12 cellular contexts compared by ENCODE assay signal in the genomic region with DNA sequence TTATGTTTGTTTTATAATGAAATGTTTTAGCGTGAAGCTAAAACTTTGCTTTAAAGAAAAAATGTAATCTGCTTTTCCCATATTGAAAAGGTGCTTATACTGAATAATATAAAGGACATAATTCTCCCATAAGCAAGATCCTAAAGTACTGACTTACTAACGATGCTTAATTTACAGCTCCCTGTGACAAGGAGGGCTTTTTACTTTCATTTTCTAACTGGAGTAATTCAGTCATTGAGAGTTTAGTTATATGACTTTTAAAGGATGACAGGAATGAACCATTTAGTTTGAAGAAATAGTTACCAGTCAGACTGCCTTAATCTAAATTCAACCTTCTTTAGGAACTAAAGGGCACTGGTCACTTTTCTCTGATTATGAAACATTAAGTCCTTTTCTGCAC. TPM values are rescaled to one million over a fixed set of nuclear protein-coding genes. Genes with fewer than 3 reads are reported as not detected.
DNase-seq lines count a peak whose midpoint lies in the region; ATAC-seq, FAIRE-seq and TF ChIP-seq lines count a peak whose summit lies in the region.
"Had no signal": no experiment of that assay in that cellular context is flagged by ENCODE, and none has a peak within 500 bp of the region (broad histone marks: within the 10 kb centered on the region; RNA-seq: fewer than 3 reads in every experiment).

No MANE protein-coding gene starts in this region.

- no peak for ATAC-seq in GM19452 (IDR thresholded peaks at IDR 0.05; ENCODE audit: unreplicated experiment)
- ATAC-seq: HepG2 had no signal

- DNase-seq in GM10266 (ENCODE audit: extremely low spot score) (peak; percentile 8), H54 (ENCODE audit: insufficient read length, low spot score) (no peak), kidney tubule cell (ENCODE audit: low spot score) (peak; percentile 14), retina (no peak)
- no peak for DNase-seq in activated CD4-positive, alpha-beta memory T cell treated with anti-CD3 and anti-CD28 coated beads, Interleukin-2, amount 10 ng/mL, durations not matched to agents 7 days and 5 days
- DNase-seq in stimulated activated CD4-positive, alpha-beta T cell treated with anti-CD3 and anti-CD28 coated beads, Interleukin-4, amount 100 ng/mL, for 4 hours, result no peak
- DNase-seq: NCI-H446 treated with DMSO at 0.1 percent for 48 hours; stimulated activated CD4-positive, alpha-beta T cell treated with anti-CD3 and anti-CD28 coated beads, Interleukin-4, amount 100 ng/mL, for 24 hours had no signal

- POLR2A ChIA-PET in activated CD4-positive, alpha-beta memory T cell treated with anti-CD3 and anti-CD28 coated beads, Interleukin-2, amount 10 ng/mL, durations not matched to agents 7 days and 5 days (lab: Charles Lee), result no interaction called here

- peak; percentile 65 for FAIRE-seq in H54 (lab: Jason Lieb, UNC)
- FAIRE-seq: G401.6, HepG2 had no signal

- TF ChIP-seq CTCF in GM10266 (IDR thresholded peaks at IDR 0.05; ENCODE audit: control insufficient read depth, insufficient read depth, low read depth, missing control alignments), result no peak

- H3K4me1 Mint-ChIP-seq in T-helper 1 cell treated with Interleukin-12 subunit alpha and Interleukin-12 subunit beta and Interleukin-4 antibody, amounts not matched to agents 30 μg/mL and 1 μg/mL, for 36 hours (ENCODE audit: low read depth), result peaks cover 10% of the 10 kb centered on the region
- peaks cover 7% of the 10 kb centered on the region for H3K4me1 Mint-ChIP-seq in activated CD4-positive, alpha-beta memory T cell treated with anti-CD3 and anti-CD28 coated beads, Interleukin-2, amount 10 ng/mL, durations not matched to agents 7 days and 5 days

- peak overlapping the region; percentile 33 for H3K4me3 Mint-ChIP-seq in T-helper 1 cell treated with Interleukin-12 subunit alpha and Interleukin-12 subunit beta and Interleukin-4 antibody, amounts not matched to agents 30 μg/mL and 1 μg/mL, for 36 hours
- H3K4me3 Mint-ChIP-seq in activated CD4-positive, alpha-beta memory T cell treated with anti-CD3 and anti-CD28 coated beads, Interleukin-2, amount 10 ng/mL, durations not matched to agents 7 days and 5 days, result no peak overlapping the region

- H3K36me3 Mint-ChIP-seq in T-helper 1 cell treated with Interleukin-12 subunit alpha and Interleukin-12 subunit beta and Interleukin-4 antibody, amounts not matched to agents 30 μg/mL and 1 μg/mL, for 36 hours (ENCODE audit: low read depth), result no peaks in the 10 kb centered on the region
- no peaks in the 10 kb centered on the region for H3K36me3 Mint-ChIP-seq in activated CD4-positive, alpha-beta memory T cell treated with anti-CD3 and anti-CD28 coated beads, Interleukin-2, amount 10 ng/mL, durations not matched to agents 7 days and 5 days (ENCODE audit: low read depth)

- no peaks in the 10 kb centered on the region for H3K9me3 Mint-ChIP-seq in T-helper 1 cell treated with Interleukin-12 subunit alpha and Interleukin-12 subunit beta and Interleukin-4 antibody, amounts not matched to agents 30 μg/mL and 1 μg/mL, for 36 hours
- H3K9me3 Mint-ChIP-seq in activated CD4-positive, alpha-beta memory T cell treated with anti-CD3 and anti-CD28 coated beads, Interleukin-2, amount 10 ng/mL, durations not matched to agents 7 days and 5 days, result no peaks in the 10 kb centered on the region

- H3K27ac Mint-ChIP-seq in T-helper 1 cell treated with Interleukin-12 subunit alpha and Interleukin-12 subunit beta and Interleukin-4 antibody, amounts not matched to agents 30 μg/mL and 1 μg/mL, for 36 hours, result no peak overlapping the region
- no peak overlapping the region for H3K27ac Mint-ChIP-seq in activated CD4-positive, alpha-beta memory T cell treated with anti-CD3 and anti-CD28 coated beads, Interleukin-2, amount 10 ng/mL, durations not matched to agents 7 days and 5 days

- CTCF ChIA-PET in activated CD4-positive, alpha-beta memory T cell treated with anti-CD3 and anti-CD28 coated beads, Interleukin-2, amount 10 ng/mL, durations not matched to agents 7 days and 5 days (lab: Charles Lee), result interaction anchor here (1.1 kb wide), 1 partner anchor 187 kb away, joined by 4 read pairs; no protein-coding TSS in a partner anchor

- no peak for TF ChIP-seq POLR2A in H54 (IDR thresholded peaks at IDR 0.05; ENCODE audit: low read depth, low read length)

- no peaks in the 10 kb centered on the region for H3K27me3 Mint-ChIP-seq in T-helper 1 cell treated with Interleukin-12 subunit alpha and Interleukin-12 subunit beta and Interleukin-4 antibody, amounts not matched to agents 30 μg/mL and 1 μg/mL, for 36 hours (ENCODE audit: low read depth)
- peaks cover 2% of the 10 kb centered on the region for H3K27me3 Mint-ChIP-seq in activated CD4-positive, alpha-beta memory T cell treated with anti-CD3 and anti-CD28 coated beads, Interleukin-2, amount 10 ng/mL, durations not matched to agents 7 days and 5 days

RNA-seq across cellular contexts. Expression of a gene that starts 19.3 kb away (rescaled TPM):
- not detected for total RNA-seq in activated CD4-positive, alpha-beta memory T cell treated with anti-CD3 and anti-CD28 coated beads, Interleukin-2, amount 10 ng/mL, durations not matched to agents 7 days and 5 days
- total RNA-seq: HepG2 had no signal

Comparison
In these comparisons a context has a peak if more than half of its experiments do, and no peak if none do; other contexts are left out.
1. DNase-seq: peak in GM10266 (single experiment) and kidney tubule cell (single experiment); none in H54 (single experiment), retina (single experiment), activated CD4-positive, alpha-beta memory T cell treated with anti-CD3 and anti-CD28 coated beads, Interleukin-2, amount 10 ng/mL, durations not matched to agents 7 days and 5 days (single experiment) and stimulated activated CD4-positive, alpha-beta T cell treated with anti-CD3 and anti-CD28 coated beads, Interleukin-4, amount 100 ng/mL, for 4 hours (0 of 2).